1 cellular context compared by ENCODE assay signal in the genomic region with DNA sequence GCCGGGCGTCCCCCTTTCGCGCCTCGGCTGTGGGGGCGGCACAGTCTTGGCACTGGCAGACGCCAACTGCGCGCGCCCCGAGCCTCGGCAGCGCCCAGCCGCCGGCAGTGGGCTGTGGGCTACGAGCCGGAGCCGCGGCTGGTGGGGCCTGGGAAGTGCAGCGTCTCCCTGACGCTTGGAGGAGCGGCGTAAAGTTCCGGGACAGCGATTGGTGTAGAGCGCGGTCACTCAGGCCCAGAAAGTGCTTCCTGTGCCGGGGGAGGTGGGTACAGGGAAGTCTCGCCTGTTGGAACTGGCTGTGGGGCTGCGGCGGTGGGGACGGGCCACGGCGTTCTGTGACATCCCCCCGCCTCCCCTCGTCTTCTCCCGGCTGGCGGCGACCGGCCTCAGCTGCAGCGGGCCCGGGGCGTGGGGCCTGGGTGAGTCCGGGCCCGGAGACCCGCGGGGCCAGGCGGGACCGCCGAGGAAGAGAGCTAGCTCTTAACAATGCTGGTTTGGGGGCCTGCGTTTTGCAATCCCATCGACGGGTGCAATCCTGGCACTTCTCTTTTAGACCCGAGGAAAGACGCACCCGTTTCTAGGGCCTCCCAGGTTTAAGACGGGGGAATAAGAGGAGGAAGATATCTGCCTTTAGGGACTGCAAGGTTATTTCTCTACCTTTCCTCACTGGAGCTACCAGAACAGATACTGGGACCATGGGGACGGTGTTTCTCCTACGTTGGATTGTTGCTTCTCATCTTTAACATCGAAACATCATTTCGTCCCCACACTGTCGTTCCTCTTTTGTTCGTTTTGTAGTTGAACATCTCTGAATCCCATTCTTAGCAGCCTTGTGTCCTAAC.
TF ChIP-seq lines count a peak whose summit lies in the region.

A gene (minus strand): TSS at position 157 of the 842 bp plus-strand sequence. CDS start 233 bp downstream, outside the sequence.
A gene (plus strand): TSS at position 265 of the 842 bp plus-strand sequence. CDS start 4,575 bp downstream, outside the sequence.

TF ChIP-seq in HepG2, 621 proteins besides CTCF, POLR2A, EP300 and RAD21 (continued from another document and continues in another):
- TF ChIP-seq RBFOX2 (IDR thresholded peaks at IDR 0.05; ENCODE audit: low read depth, low read length) (peak; percentile 85), ZNF235 (CRISPR knock-in tag; IDR thresholded peaks at IDR 0.05; ENCODE audit: borderline replicate concordance) (peak; percentile 58; the same call in 1 of the 2 replicates), SRY (CRISPR knock-in tag; IDR thresholded peaks at IDR 0.05) (peak; percentile 81; the same call in 1 of the 2 replicates), HES4 (CRISPR knock-in tag; IDR thresholded peaks at IDR 0.05; ENCODE audit: borderline replicate concordance) (no peak), CREB1 (IDR thresholded peaks at IDR 0.05) (peak; percentile 83), CREB1 (CRISPR knock-in tag; IDR thresholded peaks at IDR 0.05) (no peak), ZNF10 (CRISPR knock-in tag; IDR thresholded peaks at IDR 0.05; ENCODE audit: borderline replicate concordance, low read depth) (no peak), ZFP36 (IDR thresholded peaks at IDR 0.05; ENCODE audit: borderline replicate concordance, low read depth, low read length, partially characterized antibody) (no peak), ZNF292 (CRISPR knock-in tag; IDR thresholded peaks at IDR 0.05; ENCODE audit: borderline replicate concordance, low read depth) (0 out of 2 replicates have a peak, but pooled peaks have one; percentile 44), ZSCAN20 (CRISPR knock-in tag; IDR thresholded peaks at IDR 0.05; ENCODE audit: borderline replicate concordance) (no peak), KDM3A (CRISPR knock-in tag; IDR thresholded peaks at IDR 0.05; ENCODE audit: low read depth) (no peak), NCOA2 (CRISPR knock-in tag; IDR thresholded peaks at IDR 0.05) (no peak), NONO (IDR thresholded peaks at IDR 0.05) (no peak), NONO (CRISPR knock-in tag; conservative IDR thresholded peaks at IDR 0.05) (peak; percentile 79), EED (CRISPR knock-in tag; IDR thresholded peaks at IDR 0.05) (no peak), MTF1 (CRISPR knock-in tag; IDR thresholded peaks at IDR 0.05) (no peak), ZNF33B (CRISPR knock-in tag; IDR thresholded peaks at IDR 0.05) (0 out of 2 replicates have a peak, but pooled peaks have one; percentile 18), PAF1 (CRISPR knock-in tag; IDR thresholded peaks at IDR 0.05) (no peak), RBM22 (optimal IDR thresholded peaks at IDR 0.05; ENCODE audit: low read length) (no peak), CENPT (CRISPR knock-in tag; IDR thresholded peaks at IDR 0.05; ENCODE audit: low read depth) (no peak), ZNF3 (CRISPR knock-in tag; IDR thresholded peaks at IDR 0.05) (no peak), EEA1 (CRISPR knock-in tag; IDR thresholded peaks at IDR 0.05; ENCODE audit: borderline replicate concordance) (0 out of 2 replicates have a peak, but pooled peaks have one; percentile 23), SETDB1 (CRISPR knock-in tag; IDR thresholded peaks at IDR 0.05; ENCODE audit: borderline replicate concordance) (no peak), FOXA3 (CRISPR knock-in tag; IDR thresholded peaks at IDR 0.05) (peak; percentile 31; the same call in 1 of the 2 replicates), HCFC1 (IDR thresholded peaks at IDR 0.05; ENCODE audit: low read depth, low read length) (peak; percentile 21; the same call in 1 of the 2 replicates), TAF1 (CRISPR knock-in tag; IDR thresholded peaks at IDR 0.05) (peak; percentile 79), SALL1 (CRISPR knock-in tag; IDR thresholded peaks at IDR 0.05) (peak; percentile 54), ZNF34 (CRISPR knock-in tag; IDR thresholded peaks at IDR 0.05; ENCODE audit: borderline replicate concordance) (no peak), RCOR2 (CRISPR knock-in tag; IDR thresholded peaks at IDR 0.05) (no peak), TARDBP (CRISPR knock-in tag; IDR thresholded peaks at IDR 0.05) (peak; percentile 58; the same call in 1 of the 2 replicates), HOXA5 (CRISPR knock-in tag; IDR thresholded peaks at IDR 0.05) (peak; percentile 34; the same call in 1 of the 2 replicates), ZSCAN29 (CRISPR knock-in tag; conservative IDR thresholded peaks at IDR 0.05) (no peak), IRF2 (CRISPR knock-in tag; IDR thresholded peaks at IDR 0.05) (no peak), NCOA1 (CRISPR knock-in tag; IDR thresholded peaks at IDR 0.05) (no peak), ZNF232 (CRISPR knock-in tag; IDR thresholded peaks at IDR 0.05; ENCODE audit: borderline replicate concordance) (no peak)
- TF ChIP-seq, protein P1, sequence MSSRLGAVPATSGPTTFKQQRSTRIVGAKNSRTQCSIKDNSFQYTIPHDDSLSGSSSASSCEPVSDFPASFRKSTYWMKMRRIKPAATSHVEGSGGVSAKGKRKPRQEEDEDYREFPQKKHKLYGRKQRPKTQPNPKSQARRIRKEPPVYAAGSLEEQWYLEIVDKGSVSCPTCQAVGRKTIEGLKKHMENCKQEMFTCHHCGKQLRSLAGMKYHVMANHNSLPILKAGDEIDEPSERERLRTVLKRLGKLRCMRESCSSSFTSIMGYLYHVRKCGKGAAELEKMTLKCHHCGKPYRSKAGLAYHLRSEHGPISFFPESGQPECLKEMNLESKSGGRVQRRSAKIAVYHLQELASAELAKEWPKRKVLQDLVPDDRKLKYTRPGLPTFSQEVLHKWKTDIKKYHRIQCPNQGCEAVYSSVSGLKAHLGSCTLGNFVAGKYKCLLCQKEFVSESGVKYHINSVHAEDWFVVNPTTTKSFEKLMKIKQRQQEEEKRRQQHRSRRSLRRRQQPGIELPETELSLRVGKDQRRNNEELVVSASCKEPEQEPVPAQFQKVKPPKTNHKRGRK (CRISPR knock-in tag; IDR thresholded peaks at IDR 0.05), result no peak
- TF ChIP-seq, protein P2, sequence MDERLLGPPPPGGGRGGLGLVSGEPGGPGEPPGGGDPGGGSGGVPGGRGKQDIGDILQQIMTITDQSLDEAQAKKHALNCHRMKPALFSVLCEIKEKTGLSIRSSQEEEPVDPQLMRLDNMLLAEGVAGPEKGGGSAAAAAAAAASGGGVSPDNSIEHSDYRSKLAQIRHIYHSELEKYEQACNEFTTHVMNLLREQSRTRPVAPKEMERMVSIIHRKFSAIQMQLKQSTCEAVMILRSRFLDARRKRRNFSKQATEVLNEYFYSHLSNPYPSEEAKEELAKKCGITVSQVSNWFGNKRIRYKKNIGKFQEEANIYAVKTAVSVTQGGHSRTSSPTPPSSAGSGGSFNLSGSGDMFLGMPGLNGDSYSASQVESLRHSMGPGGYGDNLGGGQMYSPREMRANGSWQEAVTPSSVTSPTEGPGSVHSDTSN (CRISPR knock-in tag; IDR thresholded peaks at IDR 0.05), result peak; percentile 95
- TF ChIP-seq, protein P3, sequence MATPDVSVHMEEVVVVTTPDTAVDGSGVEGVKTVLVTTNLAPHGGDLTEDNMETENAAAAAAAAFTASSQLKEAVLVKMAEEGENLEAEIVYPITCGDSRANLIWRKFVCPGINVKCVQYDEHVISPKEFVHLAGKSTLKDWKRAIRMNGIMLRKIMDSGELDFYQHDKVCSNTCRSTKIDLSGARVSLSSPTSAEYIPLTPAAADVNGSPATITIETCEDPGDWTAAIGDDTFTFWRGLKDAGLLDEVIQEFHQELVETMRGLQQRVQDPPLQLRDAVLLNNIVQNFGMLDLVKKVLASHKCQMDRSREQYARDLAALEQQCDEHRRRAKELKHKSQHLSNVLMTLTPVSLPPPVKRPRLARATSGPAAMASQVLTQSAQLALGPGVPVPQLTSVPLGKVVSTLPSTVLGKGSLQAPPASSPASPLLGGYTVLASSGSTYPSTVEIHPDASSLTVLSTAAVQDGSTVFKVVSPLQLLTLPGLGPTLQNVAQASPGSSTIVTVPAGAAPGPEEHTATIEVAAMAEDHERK (CRISPR knock-in tag; IDR thresholded peaks at IDR 0.05; ENCODE audit: low read depth), result peak; percentile 78
- TF ChIP-seq, protein P4, sequence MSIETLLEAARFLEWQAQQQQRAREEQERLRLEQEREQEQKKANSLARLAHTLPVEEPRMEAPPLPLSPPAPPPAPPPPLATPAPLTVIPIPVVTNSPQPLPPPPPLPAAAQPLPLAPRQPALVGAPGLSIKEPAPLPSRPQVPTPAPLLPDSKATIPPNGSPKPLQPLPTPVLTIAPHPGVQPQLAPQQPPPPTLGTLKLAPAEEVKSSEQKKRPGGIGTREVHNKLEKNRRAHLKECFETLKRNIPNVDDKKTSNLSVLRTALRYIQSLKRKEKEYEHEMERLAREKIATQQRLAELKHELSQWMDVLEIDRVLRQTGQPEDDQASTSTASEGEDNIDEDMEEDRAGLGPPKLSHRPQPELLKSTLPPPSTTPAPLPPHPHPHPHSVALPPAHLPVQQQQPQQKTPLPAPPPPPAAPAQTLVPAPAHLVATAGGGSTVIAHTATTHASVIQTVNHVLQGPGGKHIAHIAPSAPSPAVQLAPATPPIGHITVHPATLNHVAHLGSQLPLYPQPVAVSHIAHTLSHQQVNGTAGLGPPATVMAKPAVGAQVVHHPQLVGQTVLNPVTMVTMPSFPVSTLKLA (IDR thresholded peaks at IDR 0.05), result no peak
- TF ChIP-seq, protein P5, sequence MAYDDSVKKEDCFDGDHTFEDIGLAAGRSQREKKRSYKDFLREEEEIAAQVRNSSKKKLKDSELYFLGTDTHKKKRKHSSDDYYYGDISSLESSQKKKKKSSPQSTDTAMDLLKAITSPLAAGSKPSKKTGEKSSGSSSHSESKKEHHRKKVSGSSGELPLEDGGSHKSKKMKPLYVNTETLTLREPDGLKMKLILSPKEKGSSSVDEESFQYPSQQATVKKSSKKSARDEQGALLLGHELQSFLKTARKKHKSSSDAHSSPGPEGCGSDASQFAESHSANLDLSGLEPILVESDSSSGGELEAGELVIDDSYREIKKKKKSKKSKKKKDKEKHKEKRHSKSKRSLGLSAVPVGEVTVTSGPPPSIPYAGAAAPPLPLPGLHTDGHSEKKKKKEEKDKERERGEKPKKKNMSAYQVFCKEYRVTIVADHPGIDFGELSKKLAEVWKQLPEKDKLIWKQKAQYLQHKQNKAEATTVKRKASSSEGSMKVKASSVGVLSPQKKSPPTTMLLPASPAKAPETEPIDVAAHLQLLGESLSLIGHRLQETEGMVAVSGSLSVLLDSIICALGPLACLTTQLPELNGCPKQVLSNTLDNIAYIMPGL (CRISPR knock-in tag; IDR thresholded peaks at IDR 0.05; ENCODE audit: borderline replicate concordance in 1 of 2, low read depth in 1 of 2), result peak; percentile 71 to 92; a peak in 3 of 4 replicates
- TF ChIP-seq, protein P6, sequence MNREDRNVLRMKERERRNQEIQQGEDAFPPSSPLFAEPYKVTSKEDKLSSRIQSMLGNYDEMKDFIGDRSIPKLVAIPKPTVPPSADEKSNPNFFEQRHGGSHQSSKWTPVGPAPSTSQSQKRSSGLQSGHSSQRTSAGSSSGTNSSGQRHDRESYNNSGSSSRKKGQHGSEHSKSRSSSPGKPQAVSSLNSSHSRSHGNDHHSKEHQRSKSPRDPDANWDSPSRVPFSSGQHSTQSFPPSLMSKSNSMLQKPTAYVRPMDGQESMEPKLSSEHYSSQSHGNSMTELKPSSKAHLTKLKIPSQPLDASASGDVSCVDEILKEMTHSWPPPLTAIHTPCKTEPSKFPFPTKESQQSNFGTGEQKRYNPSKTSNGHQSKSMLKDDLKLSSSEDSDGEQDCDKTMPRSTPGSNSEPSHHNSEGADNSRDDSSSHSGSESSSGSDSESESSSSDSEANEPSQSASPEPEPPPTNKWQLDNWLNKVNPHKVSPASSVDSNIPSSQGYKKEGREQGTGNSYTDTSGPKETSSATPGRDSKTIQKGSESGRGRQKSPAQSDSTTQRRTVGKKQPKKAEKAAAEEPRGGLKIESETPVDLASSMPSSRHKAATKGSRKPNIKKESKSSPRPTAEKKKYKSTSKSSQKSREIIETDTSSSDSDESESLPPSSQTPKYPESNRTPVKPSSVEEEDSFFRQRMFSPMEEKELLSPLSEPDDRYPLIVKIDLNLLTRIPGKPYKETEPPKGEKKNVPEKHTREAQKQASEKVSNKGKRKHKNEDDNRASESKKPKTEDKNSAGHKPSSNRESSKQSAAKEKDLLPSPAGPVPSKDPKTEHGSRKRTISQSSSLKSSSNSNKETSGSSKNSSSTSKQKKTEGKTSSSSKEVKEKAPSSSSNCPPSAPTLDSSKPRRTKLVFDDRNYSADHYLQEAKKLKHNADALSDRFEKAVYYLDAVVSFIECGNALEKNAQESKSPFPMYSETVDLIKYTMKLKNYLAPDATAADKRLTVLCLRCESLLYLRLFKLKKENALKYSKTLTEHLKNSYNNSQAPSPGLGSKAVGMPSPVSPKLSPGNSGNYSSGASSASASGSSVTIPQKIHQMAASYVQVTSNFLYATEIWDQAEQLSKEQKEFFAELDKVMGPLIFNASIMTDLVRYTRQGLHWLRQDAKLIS (CRISPR knock-in tag; IDR thresholded peaks at IDR 0.05), result no peak
- TF ChIP-seq, protein P7, sequence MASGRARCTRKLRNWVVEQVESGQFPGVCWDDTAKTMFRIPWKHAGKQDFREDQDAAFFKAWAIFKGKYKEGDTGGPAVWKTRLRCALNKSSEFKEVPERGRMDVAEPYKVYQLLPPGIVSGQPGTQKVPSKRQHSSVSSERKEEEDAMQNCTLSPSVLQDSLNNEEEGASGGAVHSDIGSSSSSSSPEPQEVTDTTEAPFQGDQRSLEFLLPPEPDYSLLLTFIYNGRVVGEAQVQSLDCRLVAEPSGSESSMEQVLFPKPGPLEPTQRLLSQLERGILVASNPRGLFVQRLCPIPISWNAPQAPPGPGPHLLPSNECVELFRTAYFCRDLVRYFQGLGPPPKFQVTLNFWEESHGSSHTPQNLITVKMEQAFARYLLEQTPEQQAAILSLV (CRISPR knock-in tag; IDR thresholded peaks at IDR 0.05; ENCODE audit: borderline replicate concordance), result peak; percentile 60; the same call in 1 of the 2 replicates
- TF ChIP-seq, protein P8, sequence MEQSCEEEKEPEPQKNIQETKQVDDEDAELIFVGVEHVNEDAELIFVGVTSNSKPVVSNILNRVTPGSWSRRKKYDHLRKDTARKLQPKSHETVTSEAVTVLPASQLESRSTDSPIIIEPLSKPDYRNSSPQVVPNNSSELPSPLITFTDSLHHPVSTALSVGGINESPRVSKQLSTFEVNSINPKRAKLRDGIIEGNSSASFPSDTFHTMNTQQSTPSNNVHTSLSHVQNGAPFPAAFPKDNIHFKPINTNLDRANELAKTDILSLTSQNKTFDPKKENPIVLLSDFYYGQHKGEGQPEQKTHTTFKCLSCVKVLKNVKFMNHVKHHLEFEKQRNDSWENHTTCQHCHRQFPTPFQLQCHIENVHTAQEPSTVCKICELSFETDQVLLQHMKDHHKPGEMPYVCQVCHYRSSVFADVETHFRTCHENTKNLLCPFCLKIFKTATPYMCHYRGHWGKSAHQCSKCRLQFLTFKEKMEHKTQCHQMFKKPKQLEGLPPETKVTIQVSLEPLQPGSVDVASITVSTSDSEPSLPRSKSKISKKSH (CRISPR knock-in tag; IDR thresholded peaks at IDR 0.05; ENCODE audit: borderline replicate concordance), result peak; percentile 58; the same call in 1 of the 2 replicates
- TF ChIP-seq, protein P9, sequence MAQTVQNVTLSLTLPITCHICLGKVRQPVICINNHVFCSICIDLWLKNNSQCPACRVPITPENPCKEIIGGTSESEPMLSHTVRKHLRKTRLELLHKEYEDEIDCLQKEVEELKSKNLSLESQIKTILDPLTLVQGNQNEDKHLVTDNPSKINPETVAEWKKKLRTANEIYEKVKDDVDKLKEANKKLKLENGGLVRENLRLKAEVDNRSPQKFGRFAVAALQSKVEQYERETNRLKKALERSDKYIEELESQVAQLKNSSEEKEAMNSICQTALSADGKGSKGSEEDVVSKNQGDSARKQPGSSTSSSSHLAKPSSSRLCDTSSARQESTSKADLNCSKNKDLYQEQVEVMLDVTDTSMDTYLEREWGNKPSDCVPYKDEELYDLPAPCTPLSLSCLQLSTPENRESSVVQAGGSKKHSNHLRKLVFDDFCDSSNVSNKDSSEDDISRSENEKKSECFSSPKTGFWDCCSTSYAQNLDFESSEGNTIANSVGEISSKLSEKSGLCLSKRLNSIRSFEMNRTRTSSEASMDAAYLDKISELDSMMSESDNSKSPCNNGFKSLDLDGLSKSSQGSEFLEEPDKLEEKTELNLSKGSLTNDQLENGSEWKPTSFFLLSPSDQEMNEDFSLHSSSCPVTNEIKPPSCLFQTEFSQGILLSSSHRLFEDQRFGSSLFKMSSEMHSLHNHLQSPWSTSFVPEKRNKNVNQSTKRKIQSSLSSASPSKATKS (CRISPR knock-in tag; IDR thresholded peaks at IDR 0.05), result no peak
